In the genomic region with DNA sequence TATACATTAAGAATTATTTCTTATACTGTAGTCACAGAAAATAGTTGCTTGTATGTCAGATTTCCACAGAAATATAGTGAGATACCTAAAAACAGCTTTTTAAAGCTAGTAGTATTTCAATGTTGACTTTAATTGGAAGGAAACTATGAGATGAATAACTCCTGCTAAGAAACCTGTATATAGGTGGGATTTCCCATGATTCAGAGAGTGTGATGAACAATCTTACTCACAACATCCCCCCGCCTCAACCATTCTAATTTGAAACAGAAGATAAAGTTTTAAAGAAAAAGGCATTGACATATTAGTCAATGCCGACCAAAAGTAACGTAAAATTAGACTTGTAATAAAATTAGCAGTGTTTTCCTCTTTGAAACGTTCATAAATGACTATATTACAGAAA, we compare ENCODE assay signal across 1 cellular context.
TF ChIP-seq lines count a peak whose summit lies in the region.

No MANE protein-coding gene starts in this region.

TF ChIP-seq in GM12878, 131 proteins besides CTCF, POLR2A, EP300 and RAD21 (continued from another document):
- TF ChIP-seq, protein P1, sequence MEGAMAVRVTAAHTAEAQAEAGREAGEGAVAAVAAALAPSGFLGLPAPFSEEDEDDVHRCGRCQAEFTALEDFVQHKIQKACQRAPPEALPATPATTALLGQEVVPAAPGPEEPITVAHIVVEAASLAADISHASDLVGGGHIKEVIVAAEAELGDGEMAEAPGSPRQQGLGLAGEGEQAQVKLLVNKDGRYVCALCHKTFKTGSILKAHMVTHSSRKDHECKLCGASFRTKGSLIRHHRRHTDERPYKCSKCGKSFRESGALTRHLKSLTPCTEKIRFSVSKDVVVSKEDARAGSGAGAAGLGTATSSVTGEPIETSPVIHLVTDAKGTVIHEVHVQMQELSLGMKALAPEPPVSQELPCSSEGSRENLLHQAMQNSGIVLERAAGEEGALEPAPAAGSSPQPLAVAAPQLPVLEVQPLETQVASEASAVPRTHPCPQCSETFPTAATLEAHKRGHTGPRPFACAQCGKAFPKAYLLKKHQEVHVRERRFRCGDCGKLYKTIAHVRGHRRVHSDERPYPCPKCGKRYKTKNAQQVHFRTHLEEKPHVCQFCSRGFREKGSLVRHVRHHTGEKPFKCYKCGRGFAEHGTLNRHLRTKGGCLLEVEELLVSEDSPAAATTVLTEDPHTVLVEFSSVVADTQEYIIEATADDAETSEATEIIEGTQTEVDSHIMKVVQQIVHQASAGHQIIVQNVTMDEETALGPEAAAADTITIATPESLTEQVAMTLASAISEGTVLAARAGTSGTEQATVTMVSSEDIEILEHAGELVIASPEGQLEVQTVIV (IDR thresholded peaks at IDR 0.05; ENCODE audit: borderline replicate concordance, partially characterized antibody) = no peak
- no peak for TF ChIP-seq IKZF1 (conservative IDR thresholded peaks at IDR 0.05)
- no peak for TF ChIP-seq NR2F1 (conservative IDR thresholded peaks at IDR 0.05)
- no peak for TF ChIP-seq SKIL (IDR thresholded peaks at IDR 0.05; ENCODE audit: low read depth, poor library complexity, severe bottlenecking)
- no peak for TF ChIP-seq CHD2 (IDR thresholded peaks at IDR 0.05; ENCODE audit: borderline replicate concordance, low read depth, low read length)
- TF ChIP-seq CREM (IDR thresholded peaks at IDR 0.05; ENCODE audit: low read depth) = no peak
- TF ChIP-seq ZNF207 (IDR thresholded peaks at IDR 0.05; ENCODE audit: borderline replicate concordance) = no peak
- TF ChIP-seq SIN3A (IDR thresholded peaks at IDR 0.05; ENCODE audit: low read depth, low read length) = no peak
- peak; percentile 58 for TF ChIP-seq JUNB (IDR thresholded peaks at IDR 0.05)
- no peak for TF ChIP-seq RB1 (IDR thresholded peaks at IDR 0.05; ENCODE audit: borderline replicate concordance)
- peak; percentile 77; the same call in 1 of the 2 replicates for TF ChIP-seq NFIC (IDR thresholded peaks at IDR 0.05; ENCODE audit: low read depth, low read length)
- TF ChIP-seq, protein P2, sequence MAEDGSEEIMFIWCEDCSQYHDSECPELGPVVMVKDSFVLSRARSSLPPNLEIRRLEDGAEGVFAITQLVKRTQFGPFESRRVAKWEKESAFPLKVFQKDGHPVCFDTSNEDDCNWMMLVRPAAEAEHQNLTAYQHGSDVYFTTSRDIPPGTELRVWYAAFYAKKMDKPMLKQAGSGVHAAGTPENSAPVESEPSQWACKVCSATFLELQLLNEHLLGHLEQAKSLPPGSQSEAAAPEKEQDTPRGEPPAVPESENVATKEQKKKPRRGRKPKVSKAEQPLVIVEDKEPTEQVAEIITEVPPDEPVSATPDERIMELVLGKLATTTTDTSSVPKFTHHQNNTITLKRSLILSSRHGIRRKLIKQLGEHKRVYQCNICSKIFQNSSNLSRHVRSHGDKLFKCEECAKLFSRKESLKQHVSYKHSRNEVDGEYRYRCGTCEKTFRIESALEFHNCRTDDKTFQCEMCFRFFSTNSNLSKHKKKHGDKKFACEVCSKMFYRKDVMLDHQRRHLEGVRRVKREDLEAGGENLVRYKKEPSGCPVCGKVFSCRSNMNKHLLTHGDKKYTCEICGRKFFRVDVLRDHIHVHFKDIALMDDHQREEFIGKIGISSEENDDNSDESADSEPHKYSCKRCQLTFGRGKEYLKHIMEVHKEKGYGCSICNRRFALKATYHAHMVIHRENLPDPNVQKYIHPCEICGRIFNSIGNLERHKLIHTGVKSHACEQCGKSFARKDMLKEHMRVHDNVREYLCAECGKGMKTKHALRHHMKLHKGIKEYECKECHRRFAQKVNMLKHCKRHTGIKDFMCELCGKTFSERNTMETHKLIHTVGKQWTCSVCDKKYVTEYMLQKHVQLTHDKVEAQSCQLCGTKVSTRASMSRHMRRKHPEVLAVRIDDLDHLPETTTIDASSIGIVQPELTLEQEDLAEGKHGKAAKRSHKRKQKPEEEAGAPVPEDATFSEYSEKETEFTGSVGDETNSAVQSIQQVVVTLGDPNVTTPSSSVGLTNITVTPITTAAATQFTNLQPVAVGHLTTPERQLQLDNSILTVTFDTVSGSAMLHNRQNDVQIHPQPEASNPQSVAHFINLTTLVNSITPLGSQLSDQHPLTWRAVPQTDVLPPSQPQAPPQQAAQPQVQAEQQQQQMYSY (CRISPR knock-in tag; IDR thresholded peaks at IDR 0.05) = no peak
- TF ChIP-seq KAT2A (conservative IDR thresholded peaks at IDR 0.05; ENCODE audit: control insufficient read depth, low read depth, low read length) = no peak
